Comparison of ENCODE assay signal across 8 cellular contexts in the genomic region with DNA sequence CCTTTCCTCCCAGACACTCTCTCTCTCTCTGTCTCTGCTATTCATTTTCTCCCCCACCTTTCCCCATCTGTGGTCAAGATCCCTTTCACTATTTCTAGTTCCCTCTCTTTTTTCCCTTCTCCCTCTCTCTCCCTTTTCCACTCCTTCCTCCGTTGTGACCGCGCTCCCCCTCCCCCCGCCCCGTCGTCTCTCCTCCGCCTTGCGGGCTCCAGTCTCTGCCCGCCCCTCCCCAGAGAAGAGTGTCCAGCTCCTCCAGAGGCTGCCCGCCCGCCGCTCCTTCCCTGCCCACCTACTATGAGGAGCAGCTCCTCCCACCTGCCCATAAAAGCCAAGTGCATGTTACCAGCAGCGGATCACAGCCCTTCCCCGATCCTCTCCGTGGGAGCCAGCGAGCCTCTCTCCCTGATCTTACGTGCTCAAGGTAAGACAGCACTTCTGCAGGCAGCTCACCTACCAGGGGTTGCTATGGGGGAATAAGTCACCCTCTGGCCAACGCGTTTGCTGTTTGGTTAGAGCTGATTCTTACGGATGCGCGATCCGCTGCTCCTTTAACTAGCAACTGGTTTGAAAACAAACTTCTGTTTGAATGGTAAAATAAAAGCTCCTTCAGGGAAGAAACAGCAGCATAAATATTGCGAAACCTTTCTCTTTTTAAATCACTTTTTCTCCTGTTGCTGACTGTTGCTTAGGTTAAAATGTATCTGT. TPM values are rescaled to one million over a fixed set of nuclear protein-coding genes. Genes with fewer than 3 reads are reported as not detected.
DNase-seq lines count a peak whose midpoint lies in the region; ATAC-seq and TF ChIP-seq lines count a peak whose summit lies in the region.

A gene (plus strand): TSS at position 351 of the 705 bp plus-strand sequence. CDS start 152,089 bp downstream, outside the sequence.

- no peaks in the 10 kb centered on the region; the same call in 1 of the 2 replicates for H3K9me3 ChIP-seq in AG04450 (ENCODE audit: control insufficient read depth, insufficient read depth, low read length)
- no peaks in the 10 kb centered on the region for H3K9me3 ChIP-seq in HUES48 (ENCODE audit: control insufficient read depth, insufficient read depth, low read length)
- H3K9me3 ChIP-seq in left lung = no peaks in the 10 kb centered on the region
- H3K9me3 ChIP-seq in thyroid gland = no peaks in the 10 kb centered on the region
- no peaks in the 10 kb centered on the region for H3K9me3 ChIP-seq in effector memory CD4-positive, alpha-beta T cell (ENCODE audit: control insufficient read depth, low read length)

- peak within 1 kb of the TSS; percentile 96 for H3K27ac ChIP-seq in AG04450 (ENCODE audit: low read depth, low read length)
- peak within 1 kb of the TSS; percentile 87 for H3K27ac ChIP-seq in HUES48 (ENCODE audit: low read depth, low read length)
- H3K27ac ChIP-seq in left lung = peak within 1 kb of the TSS; percentile 49 to 87
- peak within 1 kb of the TSS; percentile 47 to 85 (median 79) for H3K27ac ChIP-seq in thyroid gland
- no peak within 1 kb of the TSS for H3K27ac ChIP-seq in effector memory CD4-positive, alpha-beta T cell (ENCODE audit: insufficient read depth, low read length, poor library complexity, severe bottlenecking)

- POLR2A ChIA-PET in AG04450 (lab: Yijun Ruan, JAX) = interaction anchor here (0.6 to 2.9 kb wide), 11 partner anchors 9 to 392 kb away, joined by 3 to 9 read pairs (median 5); no protein-coding TSS in a partner anchor

- ATAC-seq in left lung (peak; percentile 85), GM21367 (IDR thresholded peaks at IDR 0.05; ENCODE audit: unreplicated experiment) (no peak)

- TF ChIP-seq CTCF in AG04450 (IDR thresholded peaks at IDR 0.05; ENCODE audit: low read depth, low read length) = no peak
- TF ChIP-seq CTCF in choroid plexus epithelial cell (conservative IDR thresholded peaks at IDR 0.05; ENCODE audit: low read depth, low read length) = no peak
- TF ChIP-seq CTCF in left lung (IDR thresholded peaks at IDR 0.05) = no peak
- no peak for TF ChIP-seq CTCF in thyroid gland (IDR thresholded peaks at IDR 0.05)

- H3K27me3 ChIP-seq in AG04450 (ENCODE audit: control insufficient read depth, insufficient read depth, low read length) = no peaks in the 10 kb centered on the region
- H3K27me3 ChIP-seq in HUES48 (ENCODE audit: control insufficient read depth, insufficient read depth, low read length) = peaks cover 59% of the 10 kb centered on the region
- peaks cover 0 to 45% of the 10 kb centered on the region in 2 donors for H3K27me3 ChIP-seq in left lung
- H3K27me3 ChIP-seq in thyroid gland = no peaks in the 10 kb centered on the region
- H3K27me3 ChIP-seq in effector memory CD4-positive, alpha-beta T cell (replicated peaks; ENCODE audit: control insufficient read depth, insufficient read depth, low read length, poor library complexity, severe bottlenecking) = peaks cover 7% of the 10 kb centered on the region

- CTCF ChIA-PET in AG04450 (lab: Charles Lee) = interaction anchor here (1.0 to 3.5 kb wide), 6 partner anchors 14 to 615 kb away, joined by 3 to 13 read pairs (median 4); no protein-coding TSS in a partner anchor

- no peaks in the 10 kb centered on the region for H3K36me3 ChIP-seq in HUES48 (ENCODE audit: control insufficient read depth, insufficient read depth, low read length)
- H3K36me3 ChIP-seq in left lung = no peaks in the 10 kb centered on the region
- no peaks in the 10 kb centered on the region for H3K36me3 ChIP-seq in thyroid gland
- no peaks in the 10 kb centered on the region for H3K36me3 ChIP-seq in effector memory CD4-positive, alpha-beta T cell (ENCODE audit: control insufficient read depth, insufficient read depth, low read length)

- DNase-seq in AG04450 (ENCODE audit: low read depth, low spot score) (peak; percentile 47), choroid plexus epithelial cell (ENCODE audit: low read depth) (peak; percentile 89), left lung (peak; percentile 84 to 87), thyroid gland (peak; percentile 82 to 87)
- DNase-seq in effector memory CD4-positive, alpha-beta T cell = no peak
- DNase-seq in activated CD4-positive, alpha-beta T cell treated with anti-CD3 and anti-CD28 coated beads, Interleukin-2, amount 50 U/mL, for 48 hours = no peak

- peak within 1 kb of the TSS; percentile 42; the same call in 1 of the 2 replicates for H3K9ac ChIP-seq in HUES48 (ENCODE audit: low read depth, low read length)

- TF ChIP-seq POLR2A in thyroid gland (IDR thresholded peaks at IDR 0.05) = peak; percentile 56 to 96

- intact Hi-C loops in left lung (cut with DNase I) (no loop called here), thyroid gland (cut with DNase I) (no loop called here)

- peaks cover 59% of the 10 kb centered on the region for H3K4me1 ChIP-seq in HUES48 (ENCODE audit: control insufficient read depth, insufficient read depth, low read length)
- H3K4me1 ChIP-seq in left lung = no peaks in the 10 kb centered on the region
- H3K4me1 ChIP-seq in thyroid gland = peaks cover 9 to 27% of the 10 kb centered on the region in 2 donors
- H3K4me1 ChIP-seq in effector memory CD4-positive, alpha-beta T cell (ENCODE audit: control insufficient read depth, insufficient read depth, low read length, poor library complexity, severe bottlenecking) = no peaks in the 10 kb centered on the region

- H3K4me3 ChIP-seq in AG04450 (ENCODE audit: low read depth, low read length) = peak within 1 kb of the TSS; percentile 89
- H3K4me3 ChIP-seq in HUES48 (ENCODE audit: low read depth, low read length) = peak within 1 kb of the TSS; percentile 68
- H3K4me3 ChIP-seq in choroid plexus epithelial cell (ENCODE audit: low read depth, low read length) = peak within 1 kb of the TSS; percentile 88
- peak within 1 kb of the TSS; percentile 40 to 47 for H3K4me3 ChIP-seq in left lung
- H3K4me3 ChIP-seq in thyroid gland (replicated peaks in 1 of 3) = peak within 1 kb of the TSS; percentile 55 to 66 (median 57)
- H3K4me3 ChIP-seq in effector memory CD4-positive, alpha-beta T cell (ENCODE audit: insufficient read depth, low read depth, low read length, poor library complexity, severe bottlenecking) = no peak within 1 kb of the TSS

- WGBS in thyroid gland, 2 donors = 4% methylated on average over 24 of the region's 24 CpGs

RNA-seq across cellular contexts. Expression of the gene that starts here (rescaled TPM):
- polyA plus RNA-seq in AG04450 (2011; rRNA removed) = 101 and 147 TPM in 2 replicates
- 139 and 180 TPM in 2 replicates for polyA minus RNA-seq in AG04450 (2011; rRNA and poly(A)+ RNA removed)
- total RNA-seq in left lung (100 to 1,000 TPM in 1 of 2 donors, 10 to 100 TPM in 1; 74.1 to 283 TPM), thyroid gland (100 to 1,000 TPM in 2 of 4 donors, 10 to 100 TPM in 2; 65.6 to 156 (median 95.6) TPM)

Comparison
In these comparisons a context has a peak if more than half of its experiments do, and no peak if none do; other contexts are left out.
1. DNase-seq: peak in AG04450 (single experiment), choroid plexus epithelial cell (single experiment), left lung (2 of 2) and thyroid gland (2 of 2); none in effector memory CD4-positive, alpha-beta T cell (0 of 3) and activated CD4-positive, alpha-beta T cell treated with anti-CD3 and anti-CD28 coated beads, Interleukin-2, amount 50 U/mL, for 48 hours (0 of 2).